In genomic region chr7:95476904-95477594, GRCh38 we compare ENCODE assay signal across 8 cellular contexts. TPM values are rescaled to one million over a fixed set of nuclear protein-coding genes. Genes with fewer than 3 reads are reported as not detected.
DNase-seq lines count a peak whose midpoint lies in the region; ATAC-seq and TF ChIP-seq lines count a peak whose summit lies in the region.

No MANE protein-coding gene starts in this region.

- peaks cover 28% of the 10 kb centered on the region for H3K4me1 ChIP-seq in A673 (ENCODE audit: insufficient read depth, low read length, poor library complexity, severe bottlenecking)

- CTCF ChIA-PET in A673 (lab: Charles Lee), result interaction anchor here (0.9 to 1.6 kb wide), 6 partner anchors 81 to 1188 kb away, joined by 3 to 9 read pairs (median 4); partner anchors contain the start of gene PON3

- no peak overlapping the region for H3K4me3 ChIP-seq in A673 (ENCODE audit: low read depth, low read length, poor library complexity, severe bottlenecking)
- no peak overlapping the region for H3K4me3 ChIP-seq in choroid plexus epithelial cell (ENCODE audit: low read depth, low read length)

- H3K27ac ChIP-seq in A673 (ENCODE audit: low read depth, low read length, poor library complexity, severe bottlenecking), result peak overlapping the region; percentile 9
- peak overlapping the region; percentile 26; the same call in 1 of the 2 replicates for H3K27ac ChIP-seq in VCaP

- H3K9me3 ChIP-seq in A673 (ENCODE audit: low read depth, low read length, poor library complexity, severe bottlenecking), result no peaks in the 10 kb centered on the region

- H3K36me3 ChIP-seq in A673 (ENCODE audit: insufficient read depth, low read length, poor library complexity, severe bottlenecking), result no peaks in the 10 kb centered on the region

- intact Hi-C loops in A673 (cut with micrococcal nuclease; ENCODE audit: unreplicated experiment), result loop anchor here (1.0 to 10.0 kb wide), 6 partner anchors 120 to 1190 kb away; partner anchors contain the start of gene SGCE

- POLR2A ChIA-PET in A673 (lab: Charles Lee; ENCODE audit: low non-redundant PET), result interaction anchor here (0.7 kb wide), 1 partner anchor 230 kb away, joined by 3 read pairs; no protein-coding TSS in a partner anchor

- BruUV-seq in A673 (replicated peaks; lab: Mats Ljungman, UMichigan), result no TSS peak

- DNase-seq in A673 (ENCODE audit: low spot score), result peak; percentile 85
- DNase-seq in NCI-H2107 (lab: John Stamatoyannopoulos, UW), result peak; percentile 62
- peak; percentile 89 for DNase-seq in choroid plexus epithelial cell (ENCODE audit: low read depth)
- DNase-seq in left kidney (ENCODE audit: low read depth, low spot score), result peak; percentile 90
- DNase-seq in stimulated activated CD4-positive, alpha-beta T cell treated with anti-CD3 and anti-CD28 coated beads, TNF-alpha, amount 100 ng/mL, for 24 hours (ENCODE audit: low read depth in 3 of 3), result peak in 2 of 3 experiments; percentile 17 to 22

- TF ChIP-seq CTCF in A673 (conservative IDR thresholded peaks at IDR 0.05; ENCODE audit: low read depth, low read length) (peak; percentile 85), VCaP (conservative IDR thresholded peaks at IDR 0.05) (peak; percentile 84), choroid plexus epithelial cell (conservative IDR thresholded peaks at IDR 0.05; ENCODE audit: low read depth, low read length) (peak; percentile 79)

- peak; percentile 75 for ATAC-seq in GM18502 (IDR thresholded peaks at IDR 0.05; ENCODE audit: poor library complexity, unreplicated experiment)
- ATAC-seq in HG03064 (IDR thresholded peaks at IDR 0.05; ENCODE audit: low read depth, unreplicated experiment), result peak; percentile 59

- H3K27me3 ChIP-seq in A673 (replicated peaks; ENCODE audit: insufficient read depth, low read depth, low read length, poor library complexity), result no peaks in the 10 kb centered on the region

RNA-seq across cellular contexts. Expression of gene ASB4, which starts 8.7 kb away (rescaled TPM):
- total RNA-seq in A673 (2021), result not detected in 2 replicates

RNA-seq across cellular contexts. Expression of gene PON2, which starts 42.2 kb away (rescaled TPM):
- 66.6 and 67.6 TPM in 2 replicates for total RNA-seq in A673 (2021)

Comparison
In these comparisons a context has a peak if more than half of its experiments do, and no peak if none do; other contexts are left out.
1. DNase-seq: peak in every context shown above with its lines; median percentile 90 in left kidney; 89 in choroid plexus epithelial cell; 85 in A673; 62 in NCI-H2107; 20 in stimulated activated CD4-positive, alpha-beta T cell treated with anti-CD3 and anti-CD28 coated beads, TNF-alpha, amount 100 ng/mL, for 24 hours.